ENCODE assay signal across 9 cellular contexts in the genomic region with DNA sequence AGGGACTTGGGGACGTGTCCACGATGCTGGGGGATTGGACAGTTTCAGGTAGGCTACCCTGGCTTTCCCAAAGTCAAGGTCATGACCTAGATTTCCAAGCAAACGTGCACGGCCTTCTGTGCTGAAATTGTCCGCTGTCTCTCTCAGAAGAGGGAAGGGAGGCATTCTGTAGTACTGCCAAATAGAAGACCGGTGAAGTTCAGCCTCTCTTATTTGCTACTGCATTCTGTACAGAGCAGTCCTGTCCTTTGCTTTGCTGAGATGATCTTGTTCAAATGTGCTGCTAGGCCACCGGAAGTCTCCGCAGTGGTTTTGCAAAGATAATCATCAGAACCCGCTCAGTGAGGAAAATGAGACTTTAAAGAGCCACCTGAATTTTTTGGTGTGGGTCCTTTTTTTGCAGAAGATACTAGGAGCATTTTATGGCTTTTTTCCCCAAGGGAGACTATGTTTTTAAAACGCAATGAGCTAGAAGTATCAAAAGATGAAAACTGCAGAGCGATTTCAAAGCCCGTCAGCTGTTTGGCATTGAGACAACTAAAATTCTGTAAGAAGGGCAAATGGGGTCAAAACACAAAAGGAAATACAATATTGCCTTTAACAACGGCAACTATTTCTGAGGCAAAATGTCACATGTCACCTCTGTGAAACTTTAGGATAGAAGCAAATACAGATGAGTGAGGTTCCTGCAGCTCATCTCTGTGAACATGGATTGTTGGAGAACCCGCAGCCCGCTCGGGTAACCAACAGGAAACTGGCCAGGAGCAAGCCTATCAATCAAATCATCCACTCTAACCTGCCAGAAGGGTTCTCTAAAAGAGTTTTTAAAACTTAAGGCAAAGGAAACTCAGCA. TPM values are rescaled to one million over a fixed set of nuclear protein-coding genes. Genes with fewer than 3 reads are reported as not detected.
A peak's percentile ranks its signal among the peaks of the same experiment; 100 is the strongest.
DNase-seq lines count a peak whose midpoint lies in the region; ATAC-seq and TF ChIP-seq lines count a peak whose summit lies in the region.
"Had no signal": no experiment of that assay in that cellular context is flagged by ENCODE, and none has a peak within 500 bp of the region (broad histone marks: within the 10 kb centered on the region; RNA-seq: fewer than 3 reads in every experiment).

No MANE protein-coding gene starts in this region.

- no peak for ATAC-seq in HG03571 (IDR thresholded peaks at IDR 0.05; ENCODE audit: unreplicated experiment)
- ATAC-seq in esophagus mucosa: no peak

- no peak overlapping the region for H3K4me3 ChIP-seq in GM06990 (replicated peaks; ENCODE audit: low read depth, low read length)
- no peak overlapping the region for H3K4me3 ChIP-seq in choroid plexus epithelial cell (ENCODE audit: low read depth, low read length)
- no peak overlapping the region for H3K4me3 ChIP-seq in sigmoid colon
- H3K4me3 ChIP-seq in ascending aorta: no peak overlapping the region
- H3K4me3 ChIP-seq: cardiac muscle cell had no signal

- H3K27me3 ChIP-seq in GM06990 (replicated peaks; ENCODE audit: control insufficient read depth, insufficient read depth, low read length) (no peaks in the 10 kb centered on the region), sigmoid colon (no peaks in the 10 kb centered on the region), ascending aorta (no peaks in the 10 kb centered on the region)
- H3K27me3 ChIP-seq: cardiac muscle cell had no signal

- TF ChIP-seq POLR2A in sigmoid colon (IDR thresholded peaks at IDR 0.05): no peak

- 38 to 76% methylated on average over 16 of the region's 16 CpGs for WGBS in sigmoid colon, 2 donors

- TF ChIP-seq EP300 in sigmoid colon (IDR thresholded peaks at IDR 0.05): no peak

- DNase-seq in GM06990 (ENCODE audit: extremely low read depth, insufficient read length): peak; percentile 17
- DNase-seq in T-helper 22 cell (ENCODE audit: low read depth): peak; percentile 56
- peak; percentile 24 for DNase-seq in choroid plexus epithelial cell (ENCODE audit: low read depth)
- DNase-seq in sigmoid colon: peak; percentile 62
- DNase-seq in ascending aorta (ENCODE audit: low spot score in 2 of 2): no peak
- no peak for DNase-seq in midbrain (lab: John Stamatoyannopoulos, UW)

- H3K9me3 ChIP-seq in sigmoid colon: no peaks in the 10 kb centered on the region
- H3K9me3 ChIP-seq in ascending aorta: no peaks in the 10 kb centered on the region

- TF ChIP-seq CTCF in GM06990 (IDR thresholded peaks at IDR 0.05; ENCODE audit: insufficient read depth, low read length, poor library complexity, severe bottlenecking) (no peak), choroid plexus epithelial cell (conservative IDR thresholded peaks at IDR 0.05; ENCODE audit: low read depth, low read length) (no peak), sigmoid colon (IDR thresholded peaks at IDR 0.05) (no peak), ascending aorta (IDR thresholded peaks at IDR 0.05) (no peak)

- H3K4me1 ChIP-seq in sigmoid colon: peaks cover 0 to 22% (median 13%) of the 10 kb centered on the region in 4 donors
- no peaks in the 10 kb centered on the region for H3K4me1 ChIP-seq in ascending aorta

- H3K27ac ChIP-seq in sigmoid colon (peak overlapping the region; percentile 56 to 72 (median 68)), ascending aorta (peak overlapping the region in 1 of 2 donors; percentile 15)
- H3K27ac ChIP-seq: cardiac muscle cell had no signal

- intact Hi-C loops in sigmoid colon (cut with DNase I): loop anchor here (2.0 to 5.0 kb wide), 3 partner anchors 73 to 567 kb away; a partner anchor contains a TSS
- intact Hi-C loops in ascending aorta (cut with DNase I): loop anchor here (2.0 to 10.0 kb wide), 5 partner anchors 72 to 2005 kb away; a partner anchor contains a TSS

- H3K36me3 ChIP-seq in GM06990 (ENCODE audit: control insufficient read depth, insufficient read depth, low read length) (no peaks in the 10 kb centered on the region), sigmoid colon (no peaks in the 10 kb centered on the region), ascending aorta (no peaks in the 10 kb centered on the region)
- H3K36me3 ChIP-seq: cardiac muscle cell had no signal

RNA-seq across cellular contexts. Expression of a gene that starts 1.3 kb away (rescaled TPM):
- total RNA-seq in sigmoid colon (10 to 100 TPM; 11.1 to 23.3 (median 18.3) TPM), ascending aorta (11.9 TPM), esophagus mucosa (5.8 TPM)
- polyA plus RNA-seq in sigmoid colon: 10 to 100 TPM; 12.7 to 21.0 (median 16.0) TPM

Comparison
In these comparisons a context has a peak if more than half of its experiments do, and no peak if none do; other contexts are left out.
1. DNase-seq: peak in GM06990 (single experiment), T-helper 22 cell (single experiment), choroid plexus epithelial cell (single experiment) and sigmoid colon (single experiment); none in ascending aorta (0 of 2) and midbrain (single experiment).